Comparison of ENCODE assay signal across 8 cellular contexts in the genomic region with DNA sequence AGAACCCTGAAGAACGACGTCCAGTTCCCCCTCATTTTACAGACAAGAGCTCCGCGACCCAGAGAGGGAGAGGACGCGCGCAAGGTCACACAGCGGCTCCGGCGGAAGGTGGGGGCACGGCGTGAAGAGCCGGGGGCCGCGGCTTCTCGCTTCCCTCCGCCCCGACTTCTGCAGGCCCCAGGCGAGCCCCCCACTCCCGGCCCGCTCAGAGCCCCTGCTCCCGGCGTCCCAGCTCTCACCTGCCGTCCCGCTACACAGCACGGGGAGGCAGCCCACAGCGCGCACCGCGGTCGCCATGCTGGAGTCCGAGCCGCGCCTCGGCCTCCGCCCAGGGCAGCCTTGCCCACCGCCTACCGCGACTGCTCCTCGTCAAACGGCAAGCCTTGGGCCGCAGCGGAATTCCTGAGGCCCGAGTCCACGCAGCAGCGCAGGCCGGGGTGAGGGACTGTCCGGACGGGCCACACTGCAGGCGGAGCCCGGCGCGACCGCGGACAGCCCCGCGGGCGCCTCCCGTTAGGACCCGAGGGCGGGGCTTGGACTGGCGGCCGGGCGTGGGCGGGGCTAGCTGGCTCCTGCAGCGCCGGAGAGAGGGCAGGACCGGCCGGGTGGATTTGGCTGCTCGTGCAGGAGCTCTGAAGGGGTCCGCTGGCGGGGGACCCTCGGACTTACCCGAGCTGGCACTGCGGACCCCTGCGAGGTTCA. TPM values are rescaled to one million over a fixed set of nuclear protein-coding genes. Genes with fewer than 3 reads are reported as not detected.
DNase-seq lines count a peak whose midpoint lies in the region; ATAC-seq, FAIRE-seq and TF ChIP-seq lines count a peak whose summit lies in the region.

TSS of gene MRPS5 (minus strand) at position 314 of the 702 bp plus-strand sequence. CDS start at position 297, 17 bp downstream.

- peaks cover 11% of the 10 kb centered on the region for H3K36me3 ChIP-seq in left ventricle myocardium inferior

- TF ChIP-seq CTCF in left ventricle myocardium inferior (IDR thresholded peaks at IDR 0.05; ENCODE audit: borderline replicate concordance), result peak; percentile 26

- FAIRE-seq in GM12891 (lab: Jason Lieb, UNC) (peak; percentile 76), urothelium cell line (lab: Jason Lieb, UNC) (peak; percentile 87)

- H3K9me3 ChIP-seq in left ventricle myocardium inferior (replicated peaks), result no peaks in the 10 kb centered on the region

- H3K4me3 ChIP-seq in left ventricle myocardium inferior, result peak within 1 kb of the TSS; percentile 96

- TF ChIP-seq POLR2A in GM12891 (IDR thresholded peaks at IDR 0.05; ENCODE audit: low read depth, low read length), result peak; percentile 82

- peak within 1 kb of the TSS; percentile 97 for H3K27ac ChIP-seq in left ventricle myocardium inferior (replicated peaks)

- no peaks in the 10 kb centered on the region for H3K27me3 ChIP-seq in left ventricle myocardium inferior (ENCODE audit: low read depth)

- peaks cover 48% of the 10 kb centered on the region for H3K4me1 ChIP-seq in left ventricle myocardium inferior

- ATAC-seq in HG02623 (IDR thresholded peaks at IDR 0.05; ENCODE audit: unreplicated experiment), result peak; percentile 92

- DNase-seq in GM12891 (ENCODE audit: insufficient read length, low spot score), result peak; percentile 92
- peak; percentile 44 for DNase-seq in NCI-H1105 (lab: John Stamatoyannopoulos, UW)
- peak; percentile 37 for DNase-seq in amniotic epithelial cell (ENCODE audit: low read depth)
- peak; percentile 90 for DNase-seq in left ventricle myocardium inferior
- DNase-seq in pulmonary artery endothelial cell (ENCODE audit: low read depth, low spot score), result peak; percentile 15
- DNase-seq in urothelium cell line (ENCODE audit: low spot score), result peak; percentile 99

- intact Hi-C loops in T-helper 1 cell treated with Interleukin-12 subunit alpha and Interleukin-12 subunit beta and Interleukin-4 antibody, amounts not matched to agents 30 ng/mL and 1 ng/mL, for 36 hours (cut with micrococcal nuclease), result loop anchor here (1.0 to 2.0 kb wide), 8 partner anchors 38 to 281 kb away; partner anchors contain the start of genes FAHD2A, ZNF514 and ZNF892
- intact Hi-C loops in left ventricle myocardium inferior (cut with micrococcal nuclease), result no loop called here

TF ChIP-seq in GM12891, 5 proteins besides CTCF, POLR2A, EP300 and RAD21:
- TF ChIP-seq POU2F2 (IDR thresholded peaks at IDR 0.05; ENCODE audit: low read depth, low read length), result no peak; the same call in 1 of the 2 replicates
- peak; percentile 85 for TF ChIP-seq TAF1 (IDR thresholded peaks at IDR 0.05; ENCODE audit: low read depth, low read length)
- TF ChIP-seq PAX5 (IDR thresholded peaks at IDR 0.05; ENCODE audit: insufficient read depth, low read length, severe bottlenecking), result peak; percentile 20
- TF ChIP-seq POLR2AphosphoS5 (IDR thresholded peaks at IDR 0.05; ENCODE audit: low read depth, low read length), result peak; percentile 68; the same call in 1 of the 2 replicates

RNA-seq across cellular contexts. Expression of gene MRPS5, which starts in this region (rescaled TPM):
- 45.2 TPM for polyA plus RNA-seq in GM12891 (2012; ENCODE audit: low read depth, missing spikeins)
- 68.8 and 76.8 TPM in 2 replicates for total RNA-seq in T-helper 1 cell treated with Interleukin-12 subunit alpha and Interleukin-12 subunit beta and Interleukin-4 antibody, amounts not matched to agents 30 ng/mL and 1 ng/mL, for 36 hours
- total RNA-seq in left ventricle myocardium inferior (81.2 TPM), pulmonary artery endothelial cell (67.9 and 75.9 TPM in 2 replicates)

Comparison
In these comparisons a context has a peak if more than half of its experiments do, and no peak if none do; other contexts are left out.
1. Peak in every context shown above with its lines: DNase-seq, ATAC-seq, H3K4me3 ChIP-seq and H3K27ac ChIP-seq.
2. DNase-seq: peak in every context shown above with its lines; median percentile 99 in urothelium cell line; 92 in GM12891; 90 in left ventricle myocardium inferior; 44 in NCI-H1105; 37 in amniotic epithelial cell; 15 in pulmonary artery endothelial cell.